In the genomic region with DNA sequence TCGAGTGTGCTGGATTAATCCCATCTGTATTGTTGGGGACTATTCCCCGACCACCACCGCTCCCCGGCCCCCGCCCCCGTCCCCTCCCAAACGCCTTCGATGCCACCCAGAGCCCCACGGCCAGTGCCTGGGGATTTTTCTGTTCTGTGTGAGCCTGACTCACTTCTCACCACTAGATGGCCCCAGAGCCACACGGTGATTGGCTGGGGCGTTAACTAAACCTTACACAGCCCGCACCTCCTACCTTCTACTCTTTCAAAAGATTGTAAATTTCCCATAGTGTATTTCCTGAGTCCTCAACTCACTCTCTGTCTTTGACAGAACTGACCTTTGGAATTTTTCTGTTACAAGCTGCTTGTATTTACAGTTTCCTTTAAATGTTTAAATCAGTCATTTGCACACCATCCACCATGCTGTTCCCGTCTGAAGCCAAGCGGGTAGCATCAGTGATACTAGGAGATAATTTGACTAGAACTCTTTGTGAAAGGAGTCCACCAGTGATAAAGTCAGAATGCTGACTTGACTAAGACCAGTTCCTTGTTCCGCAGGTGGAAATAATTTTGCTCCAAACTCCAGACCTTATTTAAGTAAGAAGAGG, we compare ENCODE assay signal across 1 cellular context.
TF ChIP-seq lines count a peak whose summit lies in the region.

No MANE protein-coding gene starts in this region.

TF ChIP-seq in GM23338, 12 proteins besides CTCF, POLR2A, EP300 and RAD21 (continued from another document):
- TF ChIP-seq JUNB (IDR thresholded peaks at IDR 0.05; ENCODE audit: unreplicated experiment): no peak
- TF ChIP-seq, protein P1, sequence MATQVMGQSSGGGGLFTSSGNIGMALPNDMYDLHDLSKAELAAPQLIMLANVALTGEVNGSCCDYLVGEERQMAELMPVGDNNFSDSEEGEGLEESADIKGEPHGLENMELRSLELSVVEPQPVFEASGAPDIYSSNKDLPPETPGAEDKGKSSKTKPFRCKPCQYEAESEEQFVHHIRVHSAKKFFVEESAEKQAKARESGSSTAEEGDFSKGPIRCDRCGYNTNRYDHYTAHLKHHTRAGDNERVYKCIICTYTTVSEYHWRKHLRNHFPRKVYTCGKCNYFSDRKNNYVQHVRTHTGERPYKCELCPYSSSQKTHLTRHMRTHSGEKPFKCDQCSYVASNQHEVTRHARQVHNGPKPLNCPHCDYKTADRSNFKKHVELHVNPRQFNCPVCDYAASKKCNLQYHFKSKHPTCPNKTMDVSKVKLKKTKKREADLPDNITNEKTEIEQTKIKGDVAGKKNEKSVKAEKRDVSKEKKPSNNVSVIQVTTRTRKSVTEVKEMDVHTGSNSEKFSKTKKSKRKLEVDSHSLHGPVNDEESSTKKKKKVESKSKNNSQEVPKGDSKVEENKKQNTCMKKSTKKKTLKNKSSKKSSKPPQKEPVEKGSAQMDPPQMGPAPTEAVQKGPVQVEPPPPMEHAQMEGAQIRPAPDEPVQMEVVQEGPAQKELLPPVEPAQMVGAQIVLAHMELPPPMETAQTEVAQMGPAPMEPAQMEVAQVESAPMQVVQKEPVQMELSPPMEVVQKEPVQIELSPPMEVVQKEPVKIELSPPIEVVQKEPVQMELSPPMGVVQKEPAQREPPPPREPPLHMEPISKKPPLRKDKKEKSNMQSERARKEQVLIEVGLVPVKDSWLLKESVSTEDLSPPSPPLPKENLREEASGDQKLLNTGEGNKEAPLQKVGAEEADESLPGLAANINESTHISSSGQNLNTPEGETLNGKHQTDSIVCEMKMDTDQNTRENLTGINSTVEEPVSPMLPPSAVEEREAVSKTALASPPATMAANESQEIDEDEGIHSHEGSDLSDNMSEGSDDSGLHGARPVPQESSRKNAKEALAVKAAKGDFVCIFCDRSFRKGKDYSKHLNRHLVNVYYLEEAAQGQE (IDR thresholded peaks at IDR 0.05; ENCODE audit: unreplicated experiment): no peak
- no peak for TF ChIP-seq POLR2AphosphoS5 (IDR thresholded peaks at IDR 0.05; ENCODE audit: low read depth)
- no peak for TF ChIP-seq ZNF331 (CRISPR knock-in tag; IDR thresholded peaks at IDR 0.05; ENCODE audit: low read depth)
- no peak for TF ChIP-seq NANOG (IDR thresholded peaks at IDR 0.05; ENCODE audit: borderline replicate concordance)
- TF ChIP-seq ZNF114 (CRISPR knock-in tag; IDR thresholded peaks at IDR 0.05): no peak
- no peak for TF ChIP-seq ETS1 (IDR thresholded peaks at IDR 0.05)
- no peak for TF ChIP-seq EZH2 (IDR thresholded peaks at IDR 0.05; ENCODE audit: low read depth, unreplicated experiment)
